Comparison of ENCODE assay signal across 16 cellular contexts in the genomic region with DNA sequence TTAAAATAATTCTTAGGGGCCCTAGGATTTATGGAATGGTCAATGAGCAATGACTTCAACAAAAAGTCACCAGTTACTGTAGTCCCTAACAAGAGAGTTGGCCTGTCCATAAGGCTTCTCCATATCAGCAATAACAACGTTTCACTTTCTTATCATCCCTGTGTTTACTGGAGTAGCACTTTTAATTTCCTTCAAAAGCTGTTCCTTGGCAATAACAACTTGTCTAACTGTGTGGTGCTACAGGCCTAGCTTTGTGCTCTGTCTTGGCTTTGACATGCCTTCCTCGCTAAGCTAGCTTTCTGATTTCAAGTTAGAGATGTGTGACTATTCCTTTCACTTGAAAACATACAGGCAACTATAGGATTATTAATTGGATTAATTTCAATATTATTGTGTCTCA.
A peak's percentile ranks its signal among the peaks of the same experiment; 100 is the strongest.
DNase-seq lines count a peak whose midpoint lies in the region; ATAC-seq, FAIRE-seq and TF ChIP-seq lines count a peak whose summit lies in the region.
"Had no signal": no experiment of that assay in that cellular context is flagged by ENCODE, and none has a peak within 500 bp of the region (broad histone marks: within the 10 kb centered on the region; RNA-seq: fewer than 3 reads in every experiment).

No MANE protein-coding gene starts in this region.

- FAIRE-seq in H54 (lab: Jason Lieb, UNC) (peak; percentile 82), K562 (lab: Jason Lieb, UNC) (no peak), small intestine (lab: Jason Lieb, UNC) (no peak)
- FAIRE-seq: A204.1, GM12878, GM18507 had no signal

- no peaks in the 10 kb centered on the region for H3K9me3 ChIP-seq in cardiac muscle cell (ENCODE audit: low read depth)
- H3K9me3 ChIP-seq in K562 (replicated peaks; ENCODE audit: control insufficient read depth, insufficient read depth, low read depth, low read length) = no peaks in the 10 kb centered on the region
- no peaks in the 10 kb centered on the region for H3K9me3 ChIP-seq in small intestine (ENCODE audit: control insufficient read depth, low read depth)
- H3K9me3 ChIP-seq: BE2C had no signal

- no peaks in the 10 kb centered on the region for H3K9me1 ChIP-seq in K562 (ENCODE audit: control insufficient read depth, insufficient read depth, low read length)

- POLR2A ChIA-PET in K562 (lab: Yijun Ruan, JAX) = interaction anchor here (1.0 to 1.2 kb wide), 2 partner anchors 32 to 105 kb away, joined by 3 read pairs; no protein-coding TSS in a partner anchor

- no peak overlapping the region for H3K9ac ChIP-seq in K562 (ENCODE audit: insufficient read depth in 1 of 2, low read depth in 2 of 2, low read length in 2 of 2)

- TF ChIP-seq EP300 in K562 (IDR thresholded peaks at IDR 0.05; ENCODE audit: low read length) = no peak

- TF ChIP-seq CTCF in cardiac muscle cell (IDR thresholded peaks at IDR 0.05; ENCODE audit: low read depth, low read length) (no peak), K562 (IDR thresholded peaks at IDR 0.05 in 2 of 3, conservative IDR thresholded peaks at IDR 0.05 in 1 of 3; ENCODE audit: insufficient read depth in 2 of 3, low read depth in 1 of 3, low read length in 3 of 3) (no peak)

- no peak overlapping the region for H3K4me2 ChIP-seq in K562 (ENCODE audit: insufficient read depth, low read length)

- no peak overlapping the region for H2AFZ ChIP-seq in K562 (ENCODE audit: low read depth, low read length)

- H3K36me3 ChIP-seq in cardiac muscle cell (peaks cover under 1% of the 10 kb centered on the region), K562 (ENCODE audit: control insufficient read depth, insufficient read depth, low read length) (peaks cover 6% of the 10 kb centered on the region; the same call in 2 of the 3 replicates), small intestine (ENCODE audit: control insufficient read depth in 2 of 2, insufficient read depth in 2 of 2, low read length in 2 of 2) (peaks cover 0 to 4% of the 10 kb centered on the region in 2 donors)
- H3K36me3 ChIP-seq: BE2C had no signal

- no TSS peak for BruUV-seq in K562 (replicated peaks; lab: Mats Ljungman, UMichigan)

- in situ Hi-C loops in K562 (cut with MboI) = no loop called here

- H3K27ac ChIP-seq in cardiac muscle cell (peak overlapping the region; percentile 68), K562 (ENCODE audit: extremely low read depth, low read depth, low read length) (no peak overlapping the region; the same call in 2 of the 3 replicates), small intestine (ENCODE audit: low read depth in 1 of 2, low read length in 1 of 2) (no peak overlapping the region), caudate nucleus (ENCODE audit: low read depth, low read length) (no peak overlapping the region)
- H3K27ac ChIP-seq: C4-2B, HL-60 had no signal

- CTCF ChIA-PET in K562 (lab: Yijun Ruan, JAX; ENCODE audit: low intra/inter-chr PET ratio) = no interaction called here

- intact Hi-C loops in cardiac septum (cut with DNase I) (no loop called here), K562 (cut with micrococcal nuclease) (no loop called here)

- peaks cover 69% of the 10 kb centered on the region for H3K79me2 ChIP-seq in K562 (ENCODE audit: control insufficient read depth, insufficient read depth, low read length)

- H3K4me3 ChIP-seq in cardiac muscle cell (no peak overlapping the region), K562 (no peak overlapping the region), small intestine (ENCODE audit: low read depth in 1 of 2, low read length in 2 of 2) (no peak overlapping the region)
- H3K4me3 ChIP-seq: GM12878 had no signal

- H4K20me1 ChIP-seq in K562 (replicated peaks; ENCODE audit: control insufficient read depth, insufficient read depth, low read length) = no peaks in the 10 kb centered on the region; the same call in 1 of the 2 replicates

- TF ChIP-seq RAD21 in K562 (CRISPR knock-in tag; conservative IDR thresholded peaks at IDR 0.05 in 1 of 2, IDR thresholded peaks at IDR 0.05 in 1 of 2) = no peak

- DNase-seq in cardiac muscle cell (ENCODE audit: low read depth in 1 of 2, low spot score in 1 of 2) = no peak
- no peak for DNase-seq in cardiac septum (ENCODE audit: low spot score)
- DNase-seq in H54 (ENCODE audit: insufficient read length, low spot score) = no peak
- no peak for DNase-seq in K562 (ENCODE audit: extremely low read depth in 1 of 4, low spot score in 3 of 4)
- DNase-seq in small intestine = peak; percentile 8
- DNase-seq in caudate nucleus (lab: John Stamatoyannopoulos, UW) = no peak
- no peak for DNase-seq in activated CD4-positive, alpha-beta T cell treated with anti-CD3 and anti-CD28 coated beads for 1 hour
- DNase-seq: BE2C; CD4-positive, alpha-beta memory T cell; DMS79 had no signal

- TF ChIP-seq POLR2A in H54 (IDR thresholded peaks at IDR 0.05; ENCODE audit: low read depth, low read length) = no peak
- TF ChIP-seq POLR2A in K562 (conservative IDR thresholded peaks at IDR 0.05) = no peak

- 42% methylated on average over 2 of the region's 2 CpGs for WGBS in K562 (ENCODE audit: insufficient coverage, low coverage, missing lambda C conversion rate)
- WGBS in small intestine, 3 donors = 51 to 65% (median 57%) methylated on average over 2 of the region's 2 CpGs

- peak; percentile 45 for ATAC-seq in K562
- ATAC-seq: GM12878, HCT116 had no signal

- H3K27me3 ChIP-seq in cardiac muscle cell = no peaks in the 10 kb centered on the region
- H3K27me3 ChIP-seq in K562 (ENCODE audit: control insufficient read depth in 2 of 2, insufficient read depth in 2 of 2, low read length in 2 of 2) = no peaks in the 10 kb centered on the region
- no peaks in the 10 kb centered on the region for H3K27me3 ChIP-seq in small intestine (ENCODE audit: control insufficient read depth in 2 of 2, insufficient read depth in 2 of 2, low read length in 2 of 2)
- H3K27me3 ChIP-seq: BE2C had no signal

- H3K4me1 ChIP-seq in cardiac muscle cell (ENCODE audit: low read depth) (no peaks in the 10 kb centered on the region), K562 (replicated peaks in 1 of 2; ENCODE audit: control insufficient read depth in 2 of 2, insufficient read depth in 2 of 2, low read length in 2 of 2) (peaks cover 0 to 7% of the 10 kb centered on the region in 2 experiments; a peak in 3 of 5 replicates), small intestine (ENCODE audit: control insufficient read depth in 2 of 2, insufficient read depth in 1 of 2, low read depth in 1 of 2, low read length in 1 of 2) (no peaks in the 10 kb centered on the region)
- H3K4me1 ChIP-seq: BE2C had no signal

TF ChIP-seq in K562, 482 proteins besides CTCF, POLR2A, EP300 and RAD21:
- TF ChIP-seq RBM34 (IDR thresholded peaks at IDR 0.05; ENCODE audit: borderline replicate concordance, insufficient read depth, low read length) (no peak), TEAD1 (CRISPR knock-in tag; IDR thresholded peaks at IDR 0.05) (no peak), RBM22 (IDR thresholded peaks at IDR 0.05; ENCODE audit: low read depth, low read length, poor library complexity, severe bottlenecking) (no peak), ETV1 (tag; conservative IDR thresholded peaks at IDR 0.05; ENCODE audit: low read depth) (no peak), NELFE (IDR thresholded peaks at IDR 0.05; ENCODE audit: insufficient read depth, insufficient read length) (no peak), SAFB2 (IDR thresholded peaks at IDR 0.05; ENCODE audit: borderline replicate concordance, low read depth, low read length, severe bottlenecking) (no peak), ZNF239 (CRISPR knock-in tag; IDR thresholded peaks at IDR 0.05) (no peak), ZKSCAN8 (CRISPR knock-in tag; IDR thresholded peaks at IDR 0.05) (no peak), FOXK2 (conservative IDR thresholded peaks at IDR 0.05 in 1 of 2, IDR thresholded peaks at IDR 0.05 in 1 of 2; ENCODE audit: low read depth in 2 of 2) (no peak), EP400 (IDR thresholded peaks at IDR 0.05) (no peak), RBM25 (IDR thresholded peaks at IDR 0.05; ENCODE audit: low read depth, low read length, severe bottlenecking) (no peak), CEBPG (CRISPR knock-in tag; IDR thresholded peaks at IDR 0.05) (no peak), CEBPG (tag; conservative IDR thresholded peaks at IDR 0.05 in 1 of 2, IDR thresholded peaks at IDR 0.05 in 1 of 2) (no peak), TRIM24 (IDR thresholded peaks at IDR 0.05) (no peak)
- TF ChIP-seq, protein P1, sequence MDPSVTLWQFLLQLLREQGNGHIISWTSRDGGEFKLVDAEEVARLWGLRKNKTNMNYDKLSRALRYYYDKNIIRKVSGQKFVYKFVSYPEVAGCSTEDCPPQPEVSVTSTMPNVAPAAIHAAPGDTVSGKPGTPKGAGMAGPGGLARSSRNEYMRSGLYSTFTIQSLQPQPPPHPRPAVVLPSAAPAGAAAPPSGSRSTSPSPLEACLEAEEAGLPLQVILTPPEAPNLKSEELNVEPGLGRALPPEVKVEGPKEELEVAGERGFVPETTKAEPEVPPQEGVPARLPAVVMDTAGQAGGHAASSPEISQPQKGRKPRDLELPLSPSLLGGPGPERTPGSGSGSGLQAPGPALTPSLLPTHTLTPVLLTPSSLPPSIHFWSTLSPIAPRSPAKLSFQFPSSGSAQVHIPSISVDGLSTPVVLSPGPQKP (CRISPR knock-in tag; IDR thresholded peaks at IDR 0.05) = no peak
- TF ChIP-seq, protein P2, sequence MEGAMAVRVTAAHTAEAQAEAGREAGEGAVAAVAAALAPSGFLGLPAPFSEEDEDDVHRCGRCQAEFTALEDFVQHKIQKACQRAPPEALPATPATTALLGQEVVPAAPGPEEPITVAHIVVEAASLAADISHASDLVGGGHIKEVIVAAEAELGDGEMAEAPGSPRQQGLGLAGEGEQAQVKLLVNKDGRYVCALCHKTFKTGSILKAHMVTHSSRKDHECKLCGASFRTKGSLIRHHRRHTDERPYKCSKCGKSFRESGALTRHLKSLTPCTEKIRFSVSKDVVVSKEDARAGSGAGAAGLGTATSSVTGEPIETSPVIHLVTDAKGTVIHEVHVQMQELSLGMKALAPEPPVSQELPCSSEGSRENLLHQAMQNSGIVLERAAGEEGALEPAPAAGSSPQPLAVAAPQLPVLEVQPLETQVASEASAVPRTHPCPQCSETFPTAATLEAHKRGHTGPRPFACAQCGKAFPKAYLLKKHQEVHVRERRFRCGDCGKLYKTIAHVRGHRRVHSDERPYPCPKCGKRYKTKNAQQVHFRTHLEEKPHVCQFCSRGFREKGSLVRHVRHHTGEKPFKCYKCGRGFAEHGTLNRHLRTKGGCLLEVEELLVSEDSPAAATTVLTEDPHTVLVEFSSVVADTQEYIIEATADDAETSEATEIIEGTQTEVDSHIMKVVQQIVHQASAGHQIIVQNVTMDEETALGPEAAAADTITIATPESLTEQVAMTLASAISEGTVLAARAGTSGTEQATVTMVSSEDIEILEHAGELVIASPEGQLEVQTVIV (CRISPR knock-in tag; IDR thresholded peaks at IDR 0.05; ENCODE audit: borderline replicate concordance) = no peak
